ENCODE assay signal across 11 cellular contexts in genomic region chr1:177800386-177801058, GRCh38.
DNase-seq lines count a peak whose midpoint lies in the region; ATAC-seq and TF ChIP-seq lines count a peak whose summit lies in the region.
"Had no signal": no experiment of that assay in that cellular context is flagged by ENCODE, and none has a peak within 500 bp of the region (broad histone marks: within the 10 kb centered on the region; RNA-seq: fewer than 3 reads in every experiment).

No MANE protein-coding gene starts in this region.

- TF ChIP-seq CTCF in GM12865 (IDR thresholded peaks at IDR 0.05; ENCODE audit: insufficient read depth, low read depth, low read length, missing control alignments) (no peak), NB4 (IDR thresholded peaks at IDR 0.05; ENCODE audit: low read depth, low read length) (no peak), foreskin keratinocyte (conservative IDR thresholded peaks at IDR 0.05) (no peak), tibial artery (IDR thresholded peaks at IDR 0.05) (no peak)

- DNase-seq in GM12865 (ENCODE audit: low read depth) (peak; percentile 85), HCEC 1CT (peak; percentile 78), NB4 (ENCODE audit: low read depth) (peak; percentile 5), foreskin keratinocyte (peak; percentile 88 to 93), GM19240 (ENCODE audit: insufficient read length, low spot score) (no peak), tibial artery (no peak)
- no peak for DNase-seq in stimulated activated CD4-positive, alpha-beta T cell treated with anti-CD3 and anti-CD28 coated beads, Interleukin-15, amount 100 ng/mL, for 24 hours
- DNase-seq: GDM1, KG1, left ventricle myocardium superior had no signal

- intact Hi-C loops in tibial artery (cut with DNase I; ENCODE audit: low total_unique reads), result no loop called here

- H3K4me1 ChIP-seq in foreskin keratinocyte (peaks cover 6% of the 10 kb centered on the region), tibial artery (no peaks in the 10 kb centered on the region)

- ATAC-seq in foreskin keratinocyte (peak; percentile 81), HG02798 (IDR thresholded peaks at IDR 0.05; ENCODE audit: poor library complexity, unreplicated experiment) (no peak)
- ATAC-seq: left ventricle myocardium superior had no signal

- H3K4me3 ChIP-seq in GM12865 (ENCODE audit: low read depth, low read length) (no peak overlapping the region), NB4 (ENCODE audit: low read depth, low read length) (no peak overlapping the region), tibial artery (no peak overlapping the region)

- H3K27ac ChIP-seq in foreskin keratinocyte (no peak overlapping the region), tibial artery (no peak overlapping the region)

- TF ChIP-seq POLR2A in NB4 (IDR thresholded peaks at IDR 0.05; ENCODE audit: extremely low read depth, insufficient read length), result no peak

- no peaks in the 10 kb centered on the region for H3K9me3 ChIP-seq in tibial artery

- no peaks in the 10 kb centered on the region for H3K36me3 ChIP-seq in tibial artery

- H3K27me3 ChIP-seq in foreskin keratinocyte (peaks cover 12% of the 10 kb centered on the region), tibial artery (no peaks in the 10 kb centered on the region)

Comparison
In these comparisons a context has a peak if more than half of its experiments do, and no peak if none do; other contexts are left out.
1. DNase-seq: peak in GM12865 (single experiment), HCEC 1CT (single experiment), NB4 (single experiment) and foreskin keratinocyte (2 of 2); none in stimulated activated CD4-positive, alpha-beta T cell treated with anti-CD3 and anti-CD28 coated beads, Interleukin-15, amount 100 ng/mL, for 24 hours (single experiment), GM19240 (single experiment) and tibial artery (0 of 2).